9 cellular contexts compared by ENCODE assay signal in the genomic region with DNA sequence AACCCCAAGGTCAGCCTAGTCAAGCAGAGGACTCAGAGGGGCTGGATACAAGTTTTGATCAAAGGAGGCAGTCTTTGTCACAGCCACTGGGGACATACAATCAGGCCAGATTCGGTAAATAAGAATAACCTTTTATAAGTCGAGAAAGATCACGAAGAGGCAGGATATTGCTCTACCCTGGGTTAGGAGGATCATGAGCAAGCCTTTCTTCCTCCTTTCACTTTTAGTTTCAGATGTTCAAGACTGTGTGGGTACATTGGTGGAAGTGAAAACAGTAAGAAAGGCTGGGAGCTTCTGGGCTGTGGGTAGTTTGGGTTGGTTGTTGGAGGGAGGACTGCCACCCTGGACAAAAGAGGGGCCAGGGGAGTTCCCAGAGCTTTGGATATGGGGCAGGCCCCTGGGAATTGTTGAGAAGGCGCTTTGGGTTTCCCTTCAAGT.
DNase-seq lines count a peak whose midpoint lies in the region; ATAC-seq and TF ChIP-seq lines count a peak whose summit lies in the region.
"Had no signal": no experiment of that assay in that cellular context is flagged by ENCODE, and none has a peak within 500 bp of the region (broad histone marks: within the 10 kb centered on the region; RNA-seq: fewer than 3 reads in every experiment).

No MANE protein-coding gene starts in this region.

- H4K20me1 ChIP-seq in smooth muscle cell (ENCODE audit: low read depth), result no peaks in the 10 kb centered on the region

- no peaks in the 10 kb centered on the region for H3F3A ChIP-seq in smooth muscle cell (ENCODE audit: low read depth)

- H3K79me2 ChIP-seq in smooth muscle cell (ENCODE audit: low read depth), result no peaks in the 10 kb centered on the region

- no peaks in the 10 kb centered on the region for H3K36me3 ChIP-seq in spleen
- no peaks in the 10 kb centered on the region for H3K36me3 ChIP-seq in smooth muscle cell (ENCODE audit: low read depth)

- no peak overlapping the region for H3K4me2 ChIP-seq in smooth muscle cell

- TF ChIP-seq POLR2A in spleen (IDR thresholded peaks at IDR 0.05), result no peak

- H3K4me3 ChIP-seq in spleen, result peak overlapping the region in 1 of 8 donors; percentile 24
- H3K4me3 ChIP-seq in smooth muscle cell, result no peak overlapping the region

- H3K27ac ChIP-seq in spleen (peak overlapping the region; percentile 61 to 83 (median 76)), smooth muscle cell (ENCODE audit: low read depth) (no peak overlapping the region)
- H3K27ac ChIP-seq: 22Rv1 had no signal

- no peaks in the 10 kb centered on the region for H3K27me3 ChIP-seq in spleen (replicated peaks in 1 of 7)
- H3K27me3 ChIP-seq in smooth muscle cell (ENCODE audit: low read depth), result no peaks in the 10 kb centered on the region

- peak in 1 of 11 experiments; percentile 24 for TF ChIP-seq CTCF in spleen (IDR thresholded peaks at IDR 0.05 in 8 of 11, conservative IDR thresholded peaks at IDR 0.05 in 3 of 11)
- no peak for TF ChIP-seq CTCF in smooth muscle cell (IDR thresholded peaks at IDR 0.05; ENCODE audit: borderline replicate concordance, insufficient read depth, poor library complexity, severe bottlenecking)

- H3K9me3 ChIP-seq in spleen (no peaks in the 10 kb centered on the region), smooth muscle cell (replicated peaks; ENCODE audit: low read depth) (no peaks in the 10 kb centered on the region)

- intact Hi-C loops in spleen (cut with DNase I; ENCODE audit: low total_unique reads), result loop anchor here (10.0 kb wide), 1 partner anchor 235 kb away; no protein-coding TSS in a partner anchor

- no peak overlapping the region for H3K9ac ChIP-seq in smooth muscle cell (ENCODE audit: low read depth)

- DNase-seq in activated CD4-positive, alpha-beta T cell treated with anti-CD3 and anti-CD28 coated beads for 24 hours (ENCODE audit: low read depth in 2 of 2), result peak; percentile 4 to 11
- no peak for DNase-seq in activated CD4-positive, alpha-beta T cell treated with anti-CD3 and anti-CD28 coated beads, Interleukin-2, amount 50 U/mL, for 1 hour
- DNase-seq in spleen, result no peak
- DNase-seq in AML-193 (lab: John Stamatoyannopoulos, UW), result no peak
- DNase-seq in amniotic stem cell (lab: John Stamatoyannopoulos, UW), result no peak
- no peak for DNase-seq in smooth muscle cell (lab: John Stamatoyannopoulos, UW; ENCODE audit: unreplicated experiment)

- H3K4me1 ChIP-seq in spleen (peaks cover 0 to 57% (median 12%) of the 10 kb centered on the region in 6 donors), smooth muscle cell (ENCODE audit: low read depth) (no peaks in the 10 kb centered on the region)

- peak; percentile 98 for ATAC-seq in HG03095 (IDR thresholded peaks at IDR 0.05; ENCODE audit: unreplicated experiment)
- ATAC-seq in activated CD4-positive, CD25-positive, alpha-beta regulatory T cell treated with anti-CD3 and anti-CD28 coated beads, Interleukin-2, amount 50 U/mL, for 24 hours, result peak; percentile 97 to 99

- WGBS in spleen, 5 donors, result 20 to 41% (median 26%) methylated on average over 4 of the region's 4 CpGs
- WGBS in smooth muscle cell (ENCODE audit: low lambda C conversion rate), result 76% methylated on average over 4 of the region's 4 CpGs

- no peak overlapping the region for H2AFZ ChIP-seq in smooth muscle cell (ENCODE audit: low read depth)

Comparison
In these comparisons a context has a peak if more than half of its experiments do, and no peak if none do; other contexts are left out.
1. DNase-seq: peak in activated CD4-positive, alpha-beta T cell treated with anti-CD3 and anti-CD28 coated beads for 24 hours (2 of 2); none in activated CD4-positive, alpha-beta T cell treated with anti-CD3 and anti-CD28 coated beads, Interleukin-2, amount 50 U/mL, for 1 hour (single experiment), spleen (single experiment), AML-193 (0 of 2), amniotic stem cell (single experiment) and smooth muscle cell (single experiment).